ENCODE assay signal across 35 cellular contexts in genomic region chr12:97594236-97594635, GRCh38.
"Had no signal": no experiment of that assay in that cellular context is flagged by ENCODE, and none has a peak within 500 bp of the region (broad histone marks: within the 10 kb centered on the region; RNA-seq: fewer than 3 reads in every experiment).

No MANE protein-coding gene starts in this region.

- H3K4me3 ChIP-seq: adrenal gland, body of pancreas, breast epithelium had no signal

- H3K4me1 ChIP-seq: adrenal gland, body of pancreas, breast epithelium had no signal

- H3K27ac ChIP-seq: adrenal gland, body of pancreas, brain microvascular endothelial cell, breast epithelium, WERI-Rb-1 had no signal

- H3K4me1 Mint-ChIP-seq: activated CD4-positive, alpha-beta T cell treated with anti-CD3 and anti-CD28 coated beads for 36 hours; activated CD4-positive, alpha-beta T cell treated with anti-CD3 and anti-CD28 coated beads, Interleukin-2, amount 10 ng/mL, durations not matched to agents 7 days and 5 days; activated naive CD8-positive, alpha-beta T cell treated with anti-CD3 and anti-CD28 coated beads for 36 hours; activated T-helper 17 cell treated with anti-CD3 and anti-CD28 coated beads, Interleukin-2, amount 50 U/mL, for 72 hours had no signal

- H3K4me3 Mint-ChIP-seq: activated CD4-positive, alpha-beta memory T cell treated with anti-CD3 and anti-CD28 coated beads for 36 hours; activated CD4-positive, alpha-beta T cell treated with anti-CD3 and anti-CD28 coated beads for 36 hours; activated CD4-positive, alpha-beta T cell treated with anti-CD3 and anti-CD28 coated beads, Interleukin-2, amount 10 ng/mL, durations not matched to agents 7 days and 5 days; activated CD8-positive, alpha-beta T cell treated with anti-CD3 and anti-CD28 coated beads for 36 hours; activated naive CD4-positive, alpha-beta T cell treated with anti-CD3 and anti-CD28 coated beads for 36 hours; activated naive CD8-positive, alpha-beta T cell treated with anti-CD3 and anti-CD28 coated beads for 36 hours; activated T-cell treated with anti-CD3 and anti-CD28 coated beads, Interleukin-2, amount 50 U/mL, for 4 hours; activated T-cell treated with anti-CD3 and anti-CD28 coated beads, Interleukin-2, amount 50 U/mL, for 72 hours; activated T-helper 1 cell treated with anti-CD3 and anti-CD28 coated beads, Interleukin-12 subunit alpha, Interleukin-12 subunit beta, Interleukin-2, Interleukin-4 antibody, amounts not matched to agents 30 ng/mL and 10 ng/mL and 1 ng/mL, durations not matched to agents 14 hours and 24 hours and 36 hours; activated T-helper 17 cell treated with anti-CD3 and anti-CD28 coated beads, Interleukin-2, amount 50 U/mL, for 72 hours; T-helper 1 cell treated with Interleukin-12 subunit alpha and Interleukin-12 subunit beta and Interleukin-4 antibody, amounts not matched to agents 30 μg/mL and 1 μg/mL, for 36 hours; T-helper 2 cell treated with Interferon-gamma antibody and Interleukin-4, amounts not matched to agents 5 μg/mL and 100 μg/mL, for 36 hours; WTC11 had no signal

- DNase-seq: activated CD4-positive, alpha-beta memory T cell treated with anti-CD3 and anti-CD28 coated beads for 36 hours; activated CD4-positive, alpha-beta T cell treated with anti-CD3 and anti-CD28 coated beads for 1 hour; activated CD4-positive, alpha-beta T cell treated with anti-CD3 and anti-CD28 coated beads for 36 hours; activated CD4-positive, alpha-beta T cell treated with anti-CD3 and anti-CD28 coated beads for 48 hours; activated CD4-positive, alpha-beta T cell treated with anti-CD3 and anti-CD28 coated beads, Interleukin-2, amount 10 ng/mL, durations not matched to agents 7 days and 5 days; activated CD4-positive, CD25-positive, alpha-beta regulatory T cell; activated CD8-positive, alpha-beta memory T cell treated with anti-CD3 and anti-CD28 coated beads, Interleukin-2, amount 50 U/mL, for 4 hours; activated CD8-positive, alpha-beta T cell treated with anti-CD3 and anti-CD28 coated beads for 36 hours; activated effector memory CD4-positive, alpha-beta T cell treated with anti-CD3 and anti-CD28 coated beads, Interleukin-2, amount 50 U/mL, for 16 hours; activated gamma-delta T cell treated with Interleukin-2 at 50 U/mL for 16 hours; activated naive CD4-positive, alpha-beta T cell; activated naive CD4-positive, alpha-beta T cell treated with anti-CD3 and anti-CD28 coated beads for 36 hours; activated naive CD4-positive, alpha-beta T cell treated with anti-CD3 and anti-CD28 coated beads, Interleukin-2, amount 50 U/mL, for 16 hours; activated naive CD8-positive, alpha-beta T cell treated with anti-CD3 and anti-CD28 coated beads for 36 hours; activated T-cell treated with anti-CD3 and anti-CD28 coated beads for 4 hours; activated T-cell treated with anti-CD3 and anti-CD28 coated beads, Interleukin-2, amount 50 U/mL, for 1 hour; activated T-cell treated with anti-CD3 and anti-CD28 coated beads, Interleukin-2, amount 50 U/mL, for 4 hours; activated T-cell treated with anti-CD3 and anti-CD28 coated beads, Interleukin-2, amount 50 U/mL, for 72 hours; adrenal gland; amniotic stem cell; aorta; body of pancreas; brain microvascular endothelial cell; central memory CD4-positive, alpha-beta T cell; T-helper 1 cell; T-helper 9 cell; WERI-Rb-1 had no signal

- H3K36me3 Mint-ChIP-seq: activated CD4-positive, alpha-beta memory T cell treated with anti-CD3 and anti-CD28 coated beads for 36 hours; activated naive CD4-positive, alpha-beta T cell treated with anti-CD3 and anti-CD28 coated beads, Interleukin-2, amount 50 U/mL, for 72 hours; activated naive CD8-positive, alpha-beta T cell treated with anti-CD3 and anti-CD28 coated beads for 36 hours had no signal

- H3K9me3 ChIP-seq: adrenal gland, body of pancreas, breast epithelium had no signal

- H3K36me3 ChIP-seq: adrenal gland, brain microvascular endothelial cell, breast epithelium, WERI-Rb-1 had no signal

- ATAC-seq: activated CD4-positive, alpha-beta T cell treated with anti-CD3 and anti-CD28 coated beads for 36 hours; activated CD4-positive, CD25-positive, alpha-beta regulatory T cell treated with anti-CD3 and anti-CD28 coated beads, Interleukin-2, amount 50 U/mL, for 24 hours; activated CD8-positive, alpha-beta T cell treated with anti-CD3 and anti-CD28 coated beads for 36 hours; activated naive CD4-positive, alpha-beta T cell treated with anti-CD3 and anti-CD28 coated beads, Interleukin-2, amount 50 U/mL, for 72 hours; activated T-cell treated with anti-CD3 and anti-CD28 coated beads, Interleukin-2, amount 50 U/mL, for 4 hours; activated T-cell treated with anti-CD3 and anti-CD28 coated beads, Interleukin-2, amount 50 U/mL, for 72 hours; activated T-helper 17 cell treated with anti-CD3 and anti-CD28 coated beads, Interleukin-2, amount 50 U/mL, for 72 hours; body of pancreas; WTC11 had no signal

- H3K27me3 ChIP-seq: adrenal gland, body of pancreas, brain microvascular endothelial cell, breast epithelium had no signal

- H3K9me3 Mint-ChIP-seq: activated naive CD4-positive, alpha-beta T cell treated with anti-CD3 and anti-CD28 coated beads for 36 hours; activated naive CD8-positive, alpha-beta T cell treated with anti-CD3 and anti-CD28 coated beads for 36 hours; activated T-helper 1 cell treated with anti-CD3 and anti-CD28 coated beads, Interleukin-12 subunit alpha, Interleukin-12 subunit beta, Interleukin-2, Interleukin-4 antibody, amounts not matched to agents 30 ng/mL and 10 ng/mL and 1 ng/mL, durations not matched to agents 14 hours and 24 hours and 36 hours; activated T-helper 17 cell treated with anti-CD3 and anti-CD28 coated beads, Interleukin-2, amount 50 U/mL, for 72 hours; T-helper 1 cell treated with Interleukin-12 subunit alpha and Interleukin-12 subunit beta and Interleukin-4 antibody, amounts not matched to agents 30 μg/mL and 1 μg/mL, for 36 hours; T-helper 2 cell treated with Interferon-gamma antibody and Interleukin-4, amounts not matched to agents 5 μg/mL and 100 μg/mL, for 36 hours had no signal

- H3K27ac Mint-ChIP-seq: activated CD4-positive, alpha-beta memory T cell treated with anti-CD3 and anti-CD28 coated beads for 36 hours; activated CD4-positive, alpha-beta T cell treated with anti-CD3 and anti-CD28 coated beads for 36 hours; activated CD4-positive, alpha-beta T cell treated with anti-CD3 and anti-CD28 coated beads, Interleukin-2, amount 10 ng/mL, durations not matched to agents 7 days and 5 days; activated CD8-positive, alpha-beta T cell treated with anti-CD3 and anti-CD28 coated beads for 36 hours; activated naive CD4-positive, alpha-beta T cell treated with anti-CD3 and anti-CD28 coated beads for 36 hours; activated naive CD4-positive, alpha-beta T cell treated with anti-CD3 and anti-CD28 coated beads, Interleukin-2, amount 50 U/mL, for 72 hours; activated naive CD8-positive, alpha-beta T cell treated with anti-CD3 and anti-CD28 coated beads for 36 hours; activated T-helper 1 cell treated with anti-CD3 and anti-CD28 coated beads, Interleukin-12 subunit alpha, Interleukin-12 subunit beta, Interleukin-2, Interleukin-4 antibody, amounts not matched to agents 30 ng/mL and 10 ng/mL and 1 ng/mL, durations not matched to agents 14 hours and 24 hours and 36 hours; activated T-helper 17 cell treated with anti-CD3 and anti-CD28 coated beads, Interleukin-2, amount 50 U/mL, for 72 hours; T-helper 1 cell treated with Interleukin-12 subunit alpha and Interleukin-12 subunit beta and Interleukin-4 antibody, amounts not matched to agents 30 μg/mL and 1 μg/mL, for 36 hours; T-helper 2 cell treated with Interferon-gamma antibody and Interleukin-4, amounts not matched to agents 5 μg/mL and 100 μg/mL, for 36 hours; WTC11 had no signal

- H3K27me3 Mint-ChIP-seq: activated CD4-positive, alpha-beta memory T cell treated with anti-CD3 and anti-CD28 coated beads for 36 hours; activated CD4-positive, alpha-beta T cell treated with anti-CD3 and anti-CD28 coated beads for 36 hours; activated CD4-positive, alpha-beta T cell treated with anti-CD3 and anti-CD28 coated beads, Interleukin-2, amount 10 ng/mL, durations not matched to agents 7 days and 5 days; activated CD8-positive, alpha-beta T cell treated with anti-CD3 and anti-CD28 coated beads for 36 hours; activated naive CD8-positive, alpha-beta T cell treated with anti-CD3 and anti-CD28 coated beads for 36 hours; activated T-helper 17 cell treated with anti-CD3 and anti-CD28 coated beads, Interleukin-2, amount 50 U/mL, for 72 hours had no signal
